Comparison of ENCODE assay signal across 8 cellular contexts in genomic region chr1:11680270-11681070, GRCh38. TPM values are rescaled to one million over a fixed set of nuclear protein-coding genes. Genes with fewer than 3 reads are reported as not detected.
DNase-seq lines count a peak whose midpoint lies in the region; TF ChIP-seq lines count a peak whose summit lies in the region.

No MANE protein-coding gene starts in this region.

- peaks cover 28% of the 10 kb centered on the region for H3K36me3 ChIP-seq in NT2/D1 (ENCODE audit: insufficient read depth, insufficient read length, low read length)
- H3K36me3 ChIP-seq in duodenal mucosa (ENCODE audit: control insufficient read depth in 1 of 2, insufficient read depth in 2 of 2, low read length in 2 of 2), result peaks cover 5 to 9% of the 10 kb centered on the region in 2 donors
- H3K36me3 ChIP-seq in mucosa of stomach (ENCODE audit: control insufficient read depth, insufficient read depth, low read length), result no peaks in the 10 kb centered on the region

- H3K9me3 ChIP-seq in NT2/D1 (ENCODE audit: insufficient read depth, low read length) (no peaks in the 10 kb centered on the region), duodenal mucosa (ENCODE audit: control insufficient read depth in 1 of 2, low read length in 2 of 2) (no peaks in the 10 kb centered on the region), mucosa of stomach (ENCODE audit: control insufficient read depth, low read length) (no peaks in the 10 kb centered on the region)

- DNase-seq in NCI-H1417 (lab: John Stamatoyannopoulos, UW) (peak in 2 of 3 experiments; percentile 82 to 85), NCI-H1417 treated with DMSO at 0.1 percent for 48 hours (lab: John Stamatoyannopoulos, UW) (no peak), HEK293T (ENCODE audit: extremely low spot score) (peak; percentile 50), NT2/D1 (ENCODE audit: low read depth, low spot score) (no peak), NCI-H2029 treated with DMSO at 0.1 percent for 48 hours (lab: John Stamatoyannopoulos, UW) (no peak), H4 (ENCODE audit: low spot score) (no peak)

- POLR2A ChIA-PET in HEK293T (lab: Yijun Ruan, JAX), result interaction anchor here (0.7 to 2.2 kb wide), 6 partner anchors 9 to 30 kb away, joined by 3 to 16 read pairs (median 4); partner anchors contain the start of gene DRAXIN

- H3K4me3 ChIP-seq in NT2/D1 (ENCODE audit: insufficient read length, low read depth) (peak overlapping the region; percentile 96), duodenal mucosa (ENCODE audit: low read depth in 1 of 2, low read length in 2 of 2) (peak overlapping the region; percentile 84 to 88), mucosa of stomach (ENCODE audit: low read length) (peak overlapping the region; percentile 56)

- peak overlapping the region; percentile 44 for H3K27ac ChIP-seq in duodenal mucosa (ENCODE audit: low read depth, low read length)

- H3K4me1 ChIP-seq in NT2/D1 (ENCODE audit: insufficient read depth, insufficient read length), result peaks cover 15% of the 10 kb centered on the region
- peaks cover 0 to 13% of the 10 kb centered on the region in 2 donors for H3K4me1 ChIP-seq in duodenal mucosa (ENCODE audit: control insufficient read depth in 1 of 2, insufficient read depth in 2 of 2, low read length in 2 of 2)
- H3K4me1 ChIP-seq in mucosa of stomach (ENCODE audit: control insufficient read depth, insufficient read depth, low read length), result peaks cover 10% of the 10 kb centered on the region

- H3K27me3 ChIP-seq in NT2/D1 (ENCODE audit: insufficient read depth, insufficient read length) (no peaks in the 10 kb centered on the region), duodenal mucosa (ENCODE audit: control insufficient read depth in 1 of 2, insufficient read depth in 2 of 2, low read length in 2 of 2) (peaks cover 3 to 16% of the 10 kb centered on the region in 2 donors), mucosa of stomach (ENCODE audit: control insufficient read depth, insufficient read depth, low read length) (peaks cover 16% of the 10 kb centered on the region)

- CTCF ChIA-PET in HEK293T (lab: Yijun Ruan, JAX), result interaction anchor here (0.6 kb wide), 1 partner anchor 38 kb away, joined by 3 read pairs; no protein-coding TSS in a partner anchor

- H3K9ac ChIP-seq in NT2/D1 (ENCODE audit: insufficient read length, low read depth) (peak overlapping the region; percentile 98), duodenal mucosa (ENCODE audit: low read depth in 1 of 2, low read length in 2 of 2) (peak overlapping the region; percentile 57 to 63), mucosa of stomach (ENCODE audit: low read length) (peak overlapping the region; percentile 71)

TF ChIP-seq in HEK293T, 16 proteins besides CTCF, POLR2A, EP300 and RAD21:
- TF ChIP-seq L3MBTL2 (conservative IDR thresholded peaks at IDR 0.05) (peak; percentile 46), ELF4 (IDR thresholded peaks at IDR 0.05) (no peak)

RNA-seq across cellular contexts. Expression of gene MAD2L2, which starts 0.5 kb away (rescaled TPM):
- 130 and 134 TPM in 2 replicates for total RNA-seq in H4 (2014; rRNA removed; shearing (Covaris generic))

RNA-seq across cellular contexts. Expression of gene DRAXIN, which starts 11.0 kb away (rescaled TPM):
- not detected in 2 replicates for total RNA-seq in H4 (2014; rRNA removed; shearing (Covaris generic))

RNA-seq across cellular contexts. Expression of gene FBXO6, which starts 16.5 kb away (rescaled TPM):
- 7.2 and 7.4 TPM in 2 replicates for total RNA-seq in H4 (2014; rRNA removed; shearing (Covaris generic))

RNA-seq across cellular contexts. Expression of gene FBXO44, which starts 25.8 kb away (rescaled TPM):
- 7.8 and 8.8 TPM in 2 replicates for total RNA-seq in H4 (2014; rRNA removed; shearing (Covaris generic))

RNA-seq across cellular contexts. Expression of gene FBXO2, which starts 26.2 kb away (rescaled TPM):
- total RNA-seq in H4 (2014; rRNA removed; shearing (Covaris generic)), result 0.76 and 2.3 TPM in 2 replicates

Comparison
In these comparisons a context has a peak if more than half of its experiments do, and no peak if none do; other contexts are left out.
1. DNase-seq: peak in NCI-H1417 (2 of 3) and HEK293T (single experiment); none in NCI-H1417 treated with DMSO at 0.1 percent for 48 hours (single experiment), NT2/D1 (single experiment), NCI-H2029 treated with DMSO at 0.1 percent for 48 hours (single experiment) and H4 (single experiment).
2. Peak in every context shown above with its lines, with median percentiles within 50 percentile points of each other: H3K4me3 ChIP-seq and H3K9ac ChIP-seq.